Comparison of ENCODE assay signal across 9 cellular contexts in the genomic region with DNA sequence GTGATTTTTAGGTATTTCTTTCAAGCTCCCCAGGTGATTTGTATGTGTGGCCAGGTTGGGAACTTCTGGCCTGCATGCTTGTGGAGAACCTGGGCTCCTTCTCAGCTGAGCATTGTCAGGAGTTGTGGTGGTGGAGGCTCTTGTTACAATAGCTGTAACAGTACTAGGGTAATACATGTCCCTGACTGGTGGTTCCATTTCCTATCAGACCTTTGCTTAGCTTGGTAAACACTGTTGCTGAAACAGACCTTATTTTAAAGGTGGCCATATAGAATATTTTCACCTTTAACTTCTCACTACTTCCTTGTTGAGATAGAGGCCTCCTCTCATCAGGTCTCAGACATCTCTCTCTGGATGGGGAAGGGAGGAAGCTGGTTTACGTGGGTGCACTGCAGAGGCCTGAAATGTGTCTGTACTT.
DNase-seq lines count a peak whose midpoint lies in the region; ATAC-seq and TF ChIP-seq lines count a peak whose summit lies in the region.
"Had no signal": no experiment of that assay in that cellular context is flagged by ENCODE, and none has a peak within 500 bp of the region (broad histone marks: within the 10 kb centered on the region; RNA-seq: fewer than 3 reads in every experiment).

No MANE protein-coding gene starts in this region.

- H3K27ac ChIP-seq in SU-DHL-6 (ENCODE audit: low read depth, low read length) (peak overlapping the region; percentile 95), psoas muscle (peak overlapping the region; percentile 65), colonic mucosa (no peak overlapping the region)
- H3K27ac ChIP-seq: HL-60 had no signal

- H3K9me3 ChIP-seq in SU-DHL-6 (ENCODE audit: insufficient read depth, low read length) (no peaks in the 10 kb centered on the region), psoas muscle (no peaks in the 10 kb centered on the region), colonic mucosa (no peaks in the 10 kb centered on the region)

- peak overlapping the region; percentile 40 for H3K9ac ChIP-seq in SU-DHL-6 (ENCODE audit: low read length)
- no peak overlapping the region for H3K9ac ChIP-seq in colonic mucosa (ENCODE audit: low read depth in 2 of 2, low read length in 2 of 2)

- POLR2A ChIA-PET in HEK293T (lab: Yijun Ruan, JAX) = interaction anchor here (1.3 kb wide), 1 partner anchor 79 kb away, joined by 3 read pairs; the partner anchor contains the start of gene SETBP1

- H3K27me3 ChIP-seq in SU-DHL-6 (ENCODE audit: low read length) (no peaks in the 10 kb centered on the region), psoas muscle (ENCODE audit: insufficient read depth in 3 of 3, low read length in 2 of 3) (no peaks in the 10 kb centered on the region), colonic mucosa (no peaks in the 10 kb centered on the region)

- no peak for DNase-seq in psoas muscle
- DNase-seq in central memory CD4-positive, alpha-beta T cell = no peak
- no peak for DNase-seq in HEK293T (ENCODE audit: extremely low spot score)
- DNase-seq in colonic mucosa = no peak
- no peak for DNase-seq in left cardiac atrium

- ATAC-seq in GM19035 (IDR thresholded peaks at IDR 0.05; ENCODE audit: unreplicated experiment) = peak; percentile 46
- ATAC-seq in HG02852 (IDR thresholded peaks at IDR 0.05; ENCODE audit: unreplicated experiment) = peak; percentile 57
- no peak for ATAC-seq in psoas muscle
- no peak for ATAC-seq in left cardiac atrium

- no peaks in the 10 kb centered on the region for H3K79me2 ChIP-seq in SU-DHL-6 (ENCODE audit: insufficient read depth, low read length)

- TF ChIP-seq CTCF in SU-DHL-6 (IDR thresholded peaks at IDR 0.05; ENCODE audit: insufficient read depth, low read length, poor library complexity, severe bottlenecking) (no peak), psoas muscle (IDR thresholded peaks at IDR 0.05) (no peak), colonic mucosa (IDR thresholded peaks at IDR 0.05) (no peak)

- peak overlapping the region; percentile 69 for H3K4me2 ChIP-seq in SU-DHL-6 (ENCODE audit: low read depth, low read length, poor library complexity, severe bottlenecking)

- H3F3A ChIP-seq in SU-DHL-6 (ENCODE audit: insufficient read depth) = peaks cover 27% of the 10 kb centered on the region

- H3K4me3 ChIP-seq in SU-DHL-6 (ENCODE audit: insufficient read depth, low read length, poor library complexity, severe bottlenecking) = peak overlapping the region; percentile 10
- H3K4me3 ChIP-seq in psoas muscle = no peak overlapping the region
- no peak overlapping the region for H3K4me3 ChIP-seq in colonic mucosa

- 76 to 100% (median 90%) methylated on average over 1 of the region's 1 CpG for WGBS in psoas muscle, 3 donors

- no peaks in the 10 kb centered on the region for H3K9me2 ChIP-seq in SU-DHL-6 (replicated peaks; ENCODE audit: insufficient read depth, low read length)

- intact Hi-C loops in psoas muscle (cut with DNase I) (no loop called here), colonic mucosa (cut with DNase I) (no loop called here), left cardiac atrium (cut with DNase I) (no loop called here)

- CTCF ChIA-PET in HEK293T (lab: Yijun Ruan, JAX) = no interaction called here

- H4K20me1 ChIP-seq in SU-DHL-6 (ENCODE audit: low read depth, low read length) = no peaks in the 10 kb centered on the region

- H2AFZ ChIP-seq in SU-DHL-6 (ENCODE audit: low read depth, low read length, severe bottlenecking) = peak overlapping the region; percentile 63

- H3K36me3 ChIP-seq in SU-DHL-6 (ENCODE audit: low read length) = no peaks in the 10 kb centered on the region
- no peaks in the 10 kb centered on the region for H3K36me3 ChIP-seq in psoas muscle (ENCODE audit: insufficient read depth in 1 of 2, low read depth in 1 of 2)
- H3K36me3 ChIP-seq in colonic mucosa = no peaks in the 10 kb centered on the region

- H3K4me1 ChIP-seq in psoas muscle (peaks cover 40% of the 10 kb centered on the region), colonic mucosa (no peaks in the 10 kb centered on the region)

TF ChIP-seq in HEK293T, 16 proteins besides CTCF, POLR2A, EP300 and RAD21:
- TF ChIP-seq FOXK2 (IDR thresholded peaks at IDR 0.05) = no peak
- no peak for TF ChIP-seq FOXA1 (IDR thresholded peaks at IDR 0.05)

Comparison
In these comparisons a context has a peak if more than half of its experiments do, and no peak if none do; other contexts are left out.
1. ATAC-seq: peak in GM19035 (single experiment) and HG02852 (single experiment); none in psoas muscle (0 of 4) and left cardiac atrium (0 of 2).